In genomic region chr15:49620658-49621326, GRCh38 we compare ENCODE assay signal across 1 cellular context.
TF ChIP-seq lines count a peak whose summit lies in the region.

DTWD1 (plus strand) TSS chr15:49621048; CDS start chr15:49625168, 4,120 bp downstream.
FAM227B (minus strand) TSS chr15:49620818; CDS start chr15:49615171, 5,647 bp downstream.

TF ChIP-seq in K562, 482 proteins besides CTCF, POLR2A, EP300 and RAD21 (continued from another document and continues in another):
- no peak for TF ChIP-seq AFF1 (IDR thresholded peaks at IDR 0.05; ENCODE audit: low read depth in 1 of 2, partially characterized antibody in 2 of 2)
- TF ChIP-seq SNAPC5 (CRISPR knock-in tag; IDR thresholded peaks at IDR 0.05): no peak
- peak; percentile 72; the same call in 1 of the 2 replicates for TF ChIP-seq ZNF511 (CRISPR knock-in tag; IDR thresholded peaks at IDR 0.05)
- peak in 1 of 2 experiments; percentile 52; a peak in 1 of 4 replicates for TF ChIP-seq ETV6 (IDR thresholded peaks at IDR 0.05; ENCODE audit: borderline replicate concordance in 1 of 2, low read depth in 2 of 2, low read length in 1 of 2)
- TF ChIP-seq ETV6 (CRISPR knock-in tag; IDR thresholded peaks at IDR 0.05; ENCODE audit: borderline replicate concordance): no peak
- TF ChIP-seq CCAR2 (IDR thresholded peaks at IDR 0.05; ENCODE audit: low read depth, low read length): no peak
- TF ChIP-seq PHF21A (IDR thresholded peaks at IDR 0.05; ENCODE audit: borderline replicate concordance, low read depth): no peak
- peak; percentile 10 for TF ChIP-seq GTF2B (IDR thresholded peaks at IDR 0.05; ENCODE audit: extremely low read depth, insufficient read length)
- TF ChIP-seq JUNB (CRISPR knock-in tag; conservative IDR thresholded peaks at IDR 0.05): no peak
- no peak for TF ChIP-seq ZNF75A (CRISPR knock-in tag; IDR thresholded peaks at IDR 0.05)
- TF ChIP-seq MYC (IDR thresholded peaks at IDR 0.05; ENCODE audit: low read depth, low read length): peak; percentile 95
- TF ChIP-seq MYC (CRISPR knock-in tag; IDR thresholded peaks at IDR 0.05; ENCODE audit: borderline replicate concordance, low read depth): peak; percentile 79; the same call in 1 of the 2 replicates
- TF ChIP-seq SRF (CRISPR knock-in tag; IDR thresholded peaks at IDR 0.05): peak in 1 of 2 experiments; percentile 75; a peak in 2 of 4 replicates
- no peak for TF ChIP-seq RHOXF2B (CRISPR knock-in tag; conservative IDR thresholded peaks at IDR 0.05)
- TF ChIP-seq ZNF318 (IDR thresholded peaks at IDR 0.05; ENCODE audit: borderline replicate concordance in 1 of 2, low read depth in 1 of 2): no peak
- TF ChIP-seq ZSCAN29 (IDR thresholded peaks at IDR 0.05): no peak
- TF ChIP-seq POU5F1 (IDR thresholded peaks at IDR 0.05; ENCODE audit: borderline replicate concordance, low read depth, low read length, partially characterized antibody): no peak
- TF ChIP-seq ZNF232 (CRISPR knock-in tag; IDR thresholded peaks at IDR 0.05): no peak
- no peak for TF ChIP-seq TSC22D4 (tag; IDR thresholded peaks at IDR 0.05)
- no peak for TF ChIP-seq ZNF140 (CRISPR knock-in tag; IDR thresholded peaks at IDR 0.05)
- no peak for TF ChIP-seq PHB2 (IDR thresholded peaks at IDR 0.05; ENCODE audit: low read depth)
- TF ChIP-seq ESRRB (CRISPR knock-in tag; IDR thresholded peaks at IDR 0.05; ENCODE audit: borderline replicate concordance): no peak
- TF ChIP-seq ESRRA (IDR thresholded peaks at IDR 0.05; ENCODE audit: borderline replicate concordance, low read depth): peak; percentile 76; the same call in 1 of the 2 replicates
- peak in 1 of 2 experiments; percentile 97; a peak in 2 of 4 replicates for TF ChIP-seq BCLAF1 (IDR thresholded peaks at IDR 0.05; ENCODE audit: borderline replicate concordance in 1 of 2, control insufficient read depth in 1 of 2, low read depth in 2 of 2, low read length in 1 of 2)
- no peak for TF ChIP-seq ZNF217 (CRISPR knock-in tag; IDR thresholded peaks at IDR 0.05)
- TF ChIP-seq NR0B1 (IDR thresholded peaks at IDR 0.05; ENCODE audit: partially characterized antibody): no peak
- no peak; the same call in 1 of the 2 replicates for TF ChIP-seq NFRKB (IDR thresholded peaks at IDR 0.05; ENCODE audit: low read depth)
- TF ChIP-seq MNT (conservative IDR thresholded peaks at IDR 0.05): peak; percentile 89 to 96
- peak; percentile 76 for TF ChIP-seq SMAD4 (CRISPR knock-in tag; conservative IDR thresholded peaks at IDR 0.05)
- no peak for TF ChIP-seq HNRNPK (IDR thresholded peaks at IDR 0.05; ENCODE audit: low read depth, low read length, poor library complexity, severe bottlenecking)
- TF ChIP-seq ZNF274 (IDR thresholded peaks at IDR 0.05; ENCODE audit: borderline replicate concordance, low read depth, low read length): no peak
- TF ChIP-seq SMAD3 (CRISPR knock-in tag; conservative IDR thresholded peaks at IDR 0.05): 0 out of 2 replicates have a peak, but pooled peaks have one; percentile 63
- TF ChIP-seq TAF1 (IDR thresholded peaks at IDR 0.05; ENCODE audit: control insufficient read depth, extremely low read depth, insufficient read depth, low read length, severe bottlenecking): peak; percentile 95
- TF ChIP-seq RFX1 (IDR thresholded peaks at IDR 0.05): peak; percentile 93
- TF ChIP-seq ATF7 (IDR thresholded peaks at IDR 0.05): peak; percentile 81
- TF ChIP-seq E2F3 (CRISPR knock-in tag; IDR thresholded peaks at IDR 0.05): no peak
- TF ChIP-seq CREM (IDR thresholded peaks at IDR 0.05; ENCODE audit: low read depth): peak; percentile 84
- TF ChIP-seq NR2C2 (CRISPR knock-in tag; IDR thresholded peaks at IDR 0.05): no peak
- TF ChIP-seq NR2C2 (tag; IDR thresholded peaks at IDR 0.05): peak; percentile 65; the same call in 1 of the 2 replicates
- TF ChIP-seq NBN (IDR thresholded peaks at IDR 0.05; ENCODE audit: low read depth): peak; percentile 78
- TF ChIP-seq NELFE (IDR thresholded peaks at IDR 0.05; ENCODE audit: insufficient read depth, insufficient read length): no peak
- peak; percentile 93; the same call in 1 of the 2 replicates for TF ChIP-seq MTA3 (IDR thresholded peaks at IDR 0.05; ENCODE audit: borderline replicate concordance)
- TF ChIP-seq CBFA2T2 (conservative IDR thresholded peaks at IDR 0.05): no peak
- peak; percentile 66 for TF ChIP-seq NFIC (IDR thresholded peaks at IDR 0.05)
- TF ChIP-seq DIDO1 (tag; IDR thresholded peaks at IDR 0.05; ENCODE audit: low read depth): peak; percentile 82
- peak; percentile 70; the same call in 1 of the 2 replicates for TF ChIP-seq NR4A1 (CRISPR knock-in tag; IDR thresholded peaks at IDR 0.05)
- no peak for TF ChIP-seq NR4A1 (tag; IDR thresholded peaks at IDR 0.05)
